In the genomic region with DNA sequence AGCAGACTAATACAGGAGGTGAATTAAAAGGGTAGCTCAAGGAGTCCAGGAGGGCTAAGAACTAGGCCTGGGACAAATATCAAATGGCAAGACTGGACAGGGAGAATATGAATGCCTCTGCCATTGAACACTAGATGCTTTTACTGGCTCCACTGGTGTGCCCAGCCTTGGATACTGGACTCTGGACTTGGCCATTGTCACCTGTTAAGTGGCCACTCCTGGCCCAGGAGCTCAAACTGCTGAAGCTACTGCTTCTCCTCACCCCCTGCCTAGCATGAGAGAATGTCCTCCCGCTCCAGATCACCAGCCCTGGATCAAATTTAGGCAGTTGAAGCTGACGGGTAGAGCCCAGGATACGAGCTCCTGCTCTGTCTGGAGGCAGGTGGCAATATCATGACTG, we compare ENCODE assay signal across 26 cellular contexts.
"Had no signal": no experiment of that assay in that cellular context is flagged by ENCODE, and none has a peak within 500 bp of the region (broad histone marks: within the 10 kb centered on the region; RNA-seq: fewer than 3 reads in every experiment).

No MANE protein-coding gene starts in this region.

- H3K27ac ChIP-seq: heart right ventricle, hepatocyte, lower lobe of right lung, neural progenitor cell, neutrophil, ovary, sigmoid colon, spleen, upper lobe of left lung, vagina had no signal

- H3K4me3 Mint-ChIP-seq: naive thymus-derived CD8-positive, alpha-beta T cell; nephron; neural progenitor cell; stimulated activated effector memory CD8-positive, alpha-beta T cell treated with anti-CD3 and anti-CD28 coated beads, Interleukin-12 subunit alpha, Interleukin-12 subunit beta, amount 100 ng/mL, for 72 hours; stimulated activated naive CD8-positive, alpha-beta T cell treated with anti-CD3 and anti-CD28 coated beads, Interleukin-15, Interleukin-2, amounts not matched to agents 100 ng/mL and 50 ng/mL, for 24 hours had no signal

- H3K9me3 ChIP-seq: heart right ventricle, lower lobe of right lung, neutrophil, ovary, sigmoid colon, spleen, upper lobe of left lung, vagina had no signal

- H3K4me1 Mint-ChIP-seq: naive thymus-derived CD8-positive, alpha-beta T cell; nephron; stimulated activated effector memory CD8-positive, alpha-beta T cell treated with anti-CD3 and anti-CD28 coated beads, Interleukin-12 subunit alpha, Interleukin-12 subunit beta, amount 100 ng/mL, for 72 hours had no signal

- H3K27me3 ChIP-seq: heart right ventricle, hepatocyte, neural progenitor cell, neutrophil, ovary, sigmoid colon, spleen, tibial nerve, upper lobe of left lung, vagina had no signal

- H3K4me2 ChIP-seq: hepatocyte, neural progenitor cell had no signal

- H3K4me1 ChIP-seq: lower lobe of right lung, sigmoid colon, vagina had no signal

- H3K27ac Mint-ChIP-seq: naive thymus-derived CD8-positive, alpha-beta T cell; nephron; neural progenitor cell; progenitor cell of endocrine pancreas; stimulated activated effector memory CD8-positive, alpha-beta T cell treated with anti-CD3 and anti-CD28 coated beads, Interleukin-12 subunit alpha, Interleukin-12 subunit beta, amount 100 ng/mL, for 72 hours; stimulated activated naive CD8-positive, alpha-beta T cell treated with anti-CD3 and anti-CD28 coated beads, Interleukin-15, Interleukin-2, amounts not matched to agents 100 ng/mL and 50 ng/mL, for 24 hours had no signal

- H3K36me3 Mint-ChIP-seq: naive thymus-derived CD8-positive, alpha-beta T cell; neural progenitor cell; stimulated activated effector memory CD8-positive, alpha-beta T cell treated with anti-CD3 and anti-CD28 coated beads, Interleukin-12 subunit alpha, Interleukin-12 subunit beta, amount 100 ng/mL, for 72 hours had no signal

- H3K9me3 Mint-ChIP-seq: stimulated activated effector memory CD8-positive, alpha-beta T cell treated with anti-CD3 and anti-CD28 coated beads, Interleukin-12 subunit alpha, Interleukin-12 subunit beta, amount 100 ng/mL, for 72 hours; stimulated activated naive CD8-positive, alpha-beta T cell treated with anti-CD3 and anti-CD28 coated beads, Interleukin-15, Interleukin-2, amounts not matched to agents 100 ng/mL and 50 ng/mL, for 24 hours had no signal

- H3K79me2 ChIP-seq: hepatocyte had no signal

- H3K36me3 ChIP-seq: heart right ventricle, lower lobe of right lung, neural progenitor cell, neutrophil, ovary, sigmoid colon, spleen, tibial nerve, upper lobe of left lung, vagina had no signal

- H3K4me3 ChIP-seq: heart right ventricle, hepatocyte, lower lobe of right lung, neural progenitor cell, ovary, sigmoid colon, spleen, tibial nerve, upper lobe of left lung, vagina had no signal

- FAIRE-seq: kidney, small intestine had no signal

- H2AFZ ChIP-seq: hepatocyte, neural progenitor cell had no signal

- DNase-seq: heart right ventricle; kidney; left colon; left ventricle myocardium superior; lower lobe of right lung; mammary epithelial cell; mesenchymal stem cell; naive thymus-derived CD8-positive, alpha-beta T cell; occipital lobe; ovary; right cardiac atrium; sigmoid colon; small intestine; spleen; stimulated activated CD4-positive, alpha-beta T cell treated with anti-CD3 and anti-CD28 coated beads, Interleukin-4, amount 100 ng/mL, for 24 hours; stimulated activated naive CD4-positive, alpha-beta T cell had no signal

- H3K9ac ChIP-seq: neural progenitor cell had no signal

- ATAC-seq: heart right ventricle; left colon; left ventricle myocardium superior; lower lobe of right lung; naive thymus-derived CD8-positive, alpha-beta T cell; right cardiac atrium; stimulated activated effector memory CD8-positive, alpha-beta T cell treated with anti-CD3 and anti-CD28 coated beads, Interleukin-12 subunit alpha, Interleukin-12 subunit beta, amount 100 ng/mL, for 72 hours had no signal
